1 cellular context compared by ENCODE assay signal in genomic region chr10:6074489-6075301, GRCh38.
TF ChIP-seq lines count a peak whose summit lies in the region.

No MANE protein-coding gene starts in this region.

TF ChIP-seq in K562, 482 proteins besides CTCF, POLR2A, EP300 and RAD21 (continued from another document and continues in another):
- TF ChIP-seq, protein P1, sequence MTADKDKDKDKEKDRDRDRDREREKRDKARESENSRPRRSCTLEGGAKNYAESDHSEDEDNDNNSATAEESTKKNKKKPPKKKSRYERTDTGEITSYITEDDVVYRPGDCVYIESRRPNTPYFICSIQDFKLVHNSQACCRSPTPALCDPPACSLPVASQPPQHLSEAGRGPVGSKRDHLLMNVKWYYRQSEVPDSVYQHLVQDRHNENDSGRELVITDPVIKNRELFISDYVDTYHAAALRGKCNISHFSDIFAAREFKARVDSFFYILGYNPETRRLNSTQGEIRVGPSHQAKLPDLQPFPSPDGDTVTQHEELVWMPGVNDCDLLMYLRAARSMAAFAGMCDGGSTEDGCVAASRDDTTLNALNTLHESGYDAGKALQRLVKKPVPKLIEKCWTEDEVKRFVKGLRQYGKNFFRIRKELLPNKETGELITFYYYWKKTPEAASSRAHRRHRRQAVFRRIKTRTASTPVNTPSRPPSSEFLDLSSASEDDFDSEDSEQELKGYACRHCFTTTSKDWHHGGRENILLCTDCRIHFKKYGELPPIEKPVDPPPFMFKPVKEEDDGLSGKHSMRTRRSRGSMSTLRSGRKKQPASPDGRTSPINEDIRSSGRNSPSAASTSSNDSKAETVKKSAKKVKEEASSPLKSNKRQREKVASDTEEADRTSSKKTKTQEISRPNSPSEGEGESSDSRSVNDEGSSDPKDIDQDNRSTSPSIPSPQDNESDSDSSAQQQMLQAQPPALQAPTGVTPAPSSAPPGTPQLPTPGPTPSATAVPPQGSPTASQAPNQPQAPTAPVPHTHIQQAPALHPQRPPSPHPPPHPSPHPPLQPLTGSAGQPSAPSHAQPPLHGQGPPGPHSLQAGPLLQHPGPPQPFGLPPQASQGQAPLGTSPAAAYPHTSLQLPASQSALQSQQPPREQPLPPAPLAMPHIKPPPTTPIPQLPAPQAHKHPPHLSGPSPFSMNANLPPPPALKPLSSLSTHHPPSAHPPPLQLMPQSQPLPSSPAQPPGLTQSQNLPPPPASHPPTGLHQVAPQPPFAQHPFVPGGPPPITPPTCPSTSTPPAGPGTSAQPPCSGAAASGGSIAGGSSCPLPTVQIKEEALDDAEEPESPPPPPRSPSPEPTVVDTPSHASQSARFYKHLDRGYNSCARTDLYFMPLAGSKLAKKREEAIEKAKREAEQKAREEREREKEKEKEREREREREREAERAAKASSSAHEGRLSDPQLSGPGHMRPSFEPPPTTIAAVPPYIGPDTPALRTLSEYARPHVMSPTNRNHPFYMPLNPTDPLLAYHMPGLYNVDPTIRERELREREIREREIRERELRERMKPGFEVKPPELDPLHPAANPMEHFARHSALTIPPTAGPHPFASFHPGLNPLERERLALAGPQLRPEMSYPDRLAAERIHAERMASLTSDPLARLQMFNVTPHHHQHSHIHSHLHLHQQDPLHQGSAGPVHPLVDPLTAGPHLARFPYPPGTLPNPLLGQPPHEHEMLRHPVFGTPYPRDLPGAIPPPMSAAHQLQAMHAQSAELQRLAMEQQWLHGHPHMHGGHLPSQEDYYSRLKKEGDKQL (CRISPR knock-in tag; IDR thresholded peaks at IDR 0.05; ENCODE audit: borderline replicate concordance), result no peak
- TF ChIP-seq ZNF511 (CRISPR knock-in tag; IDR thresholded peaks at IDR 0.05) (no peak), PREB (CRISPR knock-in tag; IDR thresholded peaks at IDR 0.05) (no peak), HDAC6 (IDR thresholded peaks at IDR 0.05; ENCODE audit: low read depth, low read length) (no peak), CTBP1 (IDR thresholded peaks at IDR 0.05; ENCODE audit: borderline replicate concordance) (peak; percentile 43; the same call in 1 of the 2 replicates), PKNOX1 (IDR thresholded peaks at IDR 0.05) (peak; percentile 60), KDM2B (CRISPR knock-in tag; IDR thresholded peaks at IDR 0.05) (no peak), TRIM28 (IDR thresholded peaks at IDR 0.05) (no peak), ESRRB (CRISPR knock-in tag; IDR thresholded peaks at IDR 0.05; ENCODE audit: borderline replicate concordance) (no peak), KDM1A (IDR thresholded peaks at IDR 0.05) (peak in 1 of 2 experiments; percentile 31; a peak in 1 of 4 replicates), SRSF9 (IDR thresholded peaks at IDR 0.05; ENCODE audit: borderline replicate concordance, low read depth, low read length) (no peak), PRDM10 (IDR thresholded peaks at IDR 0.05; ENCODE audit: partially characterized antibody) (peak; percentile 67), MYBL2 (IDR thresholded peaks at IDR 0.05; ENCODE audit: low read depth) (no peak), MYBL2 (CRISPR knock-in tag; IDR thresholded peaks at IDR 0.05; ENCODE audit: borderline replicate concordance) (no peak), BDP1 (IDR thresholded peaks at IDR 0.05; ENCODE audit: insufficient read depth, insufficient read length) (no peak), ZNF3 (CRISPR knock-in tag; IDR thresholded peaks at IDR 0.05) (no peak), GATAD2A (IDR thresholded peaks at IDR 0.05) (no peak), ETV5 (CRISPR knock-in tag; IDR thresholded peaks at IDR 0.05; ENCODE audit: low read depth) (0 out of 2 replicates have a peak, but pooled peaks have one; percentile 36), ZNF318 (IDR thresholded peaks at IDR 0.05; ENCODE audit: borderline replicate concordance in 1 of 2, low read depth in 1 of 2) (no peak), ADNP (tag; IDR thresholded peaks at IDR 0.05) (no peak), ZNF12 (CRISPR knock-in tag; IDR thresholded peaks at IDR 0.05) (no peak), EP400 (IDR thresholded peaks at IDR 0.05) (no peak)
- TF ChIP-seq, protein P2, sequence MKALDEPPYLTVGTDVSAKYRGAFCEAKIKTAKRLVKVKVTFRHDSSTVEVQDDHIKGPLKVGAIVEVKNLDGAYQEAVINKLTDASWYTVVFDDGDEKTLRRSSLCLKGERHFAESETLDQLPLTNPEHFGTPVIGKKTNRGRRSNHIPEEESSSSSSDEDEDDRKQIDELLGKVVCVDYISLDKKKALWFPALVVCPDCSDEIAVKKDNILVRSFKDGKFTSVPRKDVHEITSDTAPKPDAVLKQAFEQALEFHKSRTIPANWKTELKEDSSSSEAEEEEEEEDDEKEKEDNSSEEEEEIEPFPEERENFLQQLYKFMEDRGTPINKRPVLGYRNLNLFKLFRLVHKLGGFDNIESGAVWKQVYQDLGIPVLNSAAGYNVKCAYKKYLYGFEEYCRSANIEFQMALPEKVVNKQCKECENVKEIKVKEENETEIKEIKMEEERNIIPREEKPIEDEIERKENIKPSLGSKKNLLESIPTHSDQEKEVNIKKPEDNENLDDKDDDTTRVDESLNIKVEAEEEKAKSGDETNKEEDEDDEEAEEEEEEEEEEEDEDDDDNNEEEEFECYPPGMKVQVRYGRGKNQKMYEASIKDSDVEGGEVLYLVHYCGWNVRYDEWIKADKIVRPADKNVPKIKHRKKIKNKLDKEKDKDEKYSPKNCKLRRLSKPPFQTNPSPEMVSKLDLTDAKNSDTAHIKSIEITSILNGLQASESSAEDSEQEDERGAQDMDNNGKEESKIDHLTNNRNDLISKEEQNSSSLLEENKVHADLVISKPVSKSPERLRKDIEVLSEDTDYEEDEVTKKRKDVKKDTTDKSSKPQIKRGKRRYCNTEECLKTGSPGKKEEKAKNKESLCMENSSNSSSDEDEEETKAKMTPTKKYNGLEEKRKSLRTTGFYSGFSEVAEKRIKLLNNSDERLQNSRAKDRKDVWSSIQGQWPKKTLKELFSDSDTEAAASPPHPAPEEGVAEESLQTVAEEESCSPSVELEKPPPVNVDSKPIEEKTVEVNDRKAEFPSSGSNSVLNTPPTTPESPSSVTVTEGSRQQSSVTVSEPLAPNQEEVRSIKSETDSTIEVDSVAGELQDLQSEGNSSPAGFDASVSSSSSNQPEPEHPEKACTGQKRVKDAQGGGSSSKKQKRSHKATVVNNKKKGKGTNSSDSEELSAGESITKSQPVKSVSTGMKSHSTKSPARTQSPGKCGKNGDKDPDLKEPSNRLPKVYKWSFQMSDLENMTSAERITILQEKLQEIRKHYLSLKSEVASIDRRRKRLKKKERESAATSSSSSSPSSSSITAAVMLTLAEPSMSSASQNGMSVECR (CRISPR knock-in tag; IDR thresholded peaks at IDR 0.05), result no peak
- TF ChIP-seq, protein P3, sequence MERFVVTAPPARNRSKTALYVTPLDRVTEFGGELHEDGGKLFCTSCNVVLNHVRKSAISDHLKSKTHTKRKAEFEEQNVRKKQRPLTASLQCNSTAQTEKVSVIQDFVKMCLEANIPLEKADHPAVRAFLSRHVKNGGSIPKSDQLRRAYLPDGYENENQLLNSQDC (CRISPR knock-in tag; IDR thresholded peaks at IDR 0.05), result no peak
- TF ChIP-seq, protein P4, sequence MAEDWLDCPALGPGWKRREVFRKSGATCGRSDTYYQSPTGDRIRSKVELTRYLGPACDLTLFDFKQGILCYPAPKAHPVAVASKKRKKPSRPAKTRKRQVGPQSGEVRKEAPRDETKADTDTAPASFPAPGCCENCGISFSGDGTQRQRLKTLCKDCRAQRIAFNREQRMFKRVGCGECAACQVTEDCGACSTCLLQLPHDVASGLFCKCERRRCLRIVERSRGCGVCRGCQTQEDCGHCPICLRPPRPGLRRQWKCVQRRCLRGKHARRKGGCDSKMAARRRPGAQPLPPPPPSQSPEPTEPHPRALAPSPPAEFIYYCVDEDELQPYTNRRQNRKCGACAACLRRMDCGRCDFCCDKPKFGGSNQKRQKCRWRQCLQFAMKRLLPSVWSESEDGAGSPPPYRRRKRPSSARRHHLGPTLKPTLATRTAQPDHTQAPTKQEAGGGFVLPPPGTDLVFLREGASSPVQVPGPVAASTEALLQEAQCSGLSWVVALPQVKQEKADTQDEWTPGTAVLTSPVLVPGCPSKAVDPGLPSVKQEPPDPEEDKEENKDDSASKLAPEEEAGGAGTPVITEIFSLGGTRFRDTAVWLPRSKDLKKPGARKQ (CRISPR knock-in tag; IDR thresholded peaks at IDR 0.05), result no peak
